Comparison of ENCODE assay signal across 1 cellular context in genomic region chr19:10653732-10654609, GRCh38.
A peak's percentile ranks its signal among the peaks of the same experiment; 100 is the strongest.
TF ChIP-seq lines count a peak whose summit lies in the region.

Gene ILF3 (plus strand): TSS chr19:10654346. CDS start chr19:10670606, 16,260 bp downstream.

TF ChIP-seq in HEK293, 187 proteins besides CTCF, POLR2A, EP300 and RAD21 (continued from another document):
- TF ChIP-seq ZSCAN5A (tag by site-specific recombination; IDR thresholded peaks at IDR 0.05), result peak; percentile 26; the same call in 1 of the 2 replicates
- peak; percentile 79 for TF ChIP-seq ZFP69B (tag by site-specific recombination; IDR thresholded peaks at IDR 0.05)
- TF ChIP-seq SALL2 (tag by site-specific recombination; IDR thresholded peaks at IDR 0.05; ENCODE audit: borderline replicate concordance), result no peak
- no peak for TF ChIP-seq ZNF776 (tag by site-specific recombination; IDR thresholded peaks at IDR 0.05; ENCODE audit: borderline replicate concordance)
- no peak for TF ChIP-seq ZNF654 (tag by site-specific recombination; IDR thresholded peaks at IDR 0.05; ENCODE audit: low read depth)
- TF ChIP-seq SP2 (tag by site-specific recombination; IDR thresholded peaks at IDR 0.05), result peak; percentile 95
- TF ChIP-seq ZNF707 (tag by site-specific recombination; IDR thresholded peaks at IDR 0.05), result no peak
- no peak for TF ChIP-seq ZNF768 (tag by site-specific recombination; IDR thresholded peaks at IDR 0.05)
- TF ChIP-seq ZNF341 (tag by site-specific recombination; IDR thresholded peaks at IDR 0.05; ENCODE audit: low read depth), result peak; percentile 63
- TF ChIP-seq MEIS1 (CRISPR knock-in tag; IDR thresholded peaks at IDR 0.05; ENCODE audit: borderline replicate concordance), result no peak
- no peak for TF ChIP-seq IKZF3 (tag by site-specific recombination; IDR thresholded peaks at IDR 0.05)
- no peak for TF ChIP-seq ZNF670 (tag by site-specific recombination; IDR thresholded peaks at IDR 0.05; ENCODE audit: low read depth)
- peak; percentile 91 for TF ChIP-seq INSM2 (tag by site-specific recombination; IDR thresholded peaks at IDR 0.05)
- TF ChIP-seq ZNF146 (tag by site-specific recombination; IDR thresholded peaks at IDR 0.05), result peak; percentile 68
- TF ChIP-seq ZFP41 (tag by site-specific recombination; IDR thresholded peaks at IDR 0.05; ENCODE audit: borderline replicate concordance), result no peak
- no peak for TF ChIP-seq ZNF155 (tag by site-specific recombination; IDR thresholded peaks at IDR 0.05)
- TF ChIP-seq ZBTB11 (tag by site-specific recombination; conservative IDR thresholded peaks at IDR 0.05; ENCODE audit: low read depth), result peak; percentile 52
- TF ChIP-seq ZNF394 (tag by site-specific recombination; IDR thresholded peaks at IDR 0.05; ENCODE audit: borderline replicate concordance), result peak; percentile 93
- TF ChIP-seq SCRT1 (tag by site-specific recombination; IDR thresholded peaks at IDR 0.05; ENCODE audit: borderline replicate concordance), result no peak
- 0 out of 2 replicates have a peak, but pooled peaks have one; percentile 38 for TF ChIP-seq BCL11B (tag by site-specific recombination; IDR thresholded peaks at IDR 0.05; ENCODE audit: low read depth)
- peak; percentile 78; the same call in 1 of the 2 replicates for TF ChIP-seq ZNF785 (tag by site-specific recombination; IDR thresholded peaks at IDR 0.05)
- TF ChIP-seq ZNF830 (tag by site-specific recombination; IDR thresholded peaks at IDR 0.05; ENCODE audit: low read depth), result no peak
- TF ChIP-seq ZNF391 (tag by site-specific recombination; IDR thresholded peaks at IDR 0.05; ENCODE audit: borderline replicate concordance, low read depth), result peak; percentile 89; the same call in 1 of the 2 replicates
- TF ChIP-seq WT1 (tag by site-specific recombination; IDR thresholded peaks at IDR 0.05), result peak; percentile 88
- TF ChIP-seq ZNF426 (tag by site-specific recombination; IDR thresholded peaks at IDR 0.05), result no peak
- peak; percentile 49; the same call in 1 of the 2 replicates for TF ChIP-seq PRDM6 (tag by site-specific recombination; IDR thresholded peaks at IDR 0.05)
- peak; percentile 83 for TF ChIP-seq ZNF513 (tag by site-specific recombination; IDR thresholded peaks at IDR 0.05)
- peak; percentile 45; the same call in 1 of the 2 replicates for TF ChIP-seq HIC1 (tag by site-specific recombination; IDR thresholded peaks at IDR 0.05)
- peak; percentile 11; the same call in 1 of the 2 replicates for TF ChIP-seq ZNF266 (tag by site-specific recombination; IDR thresholded peaks at IDR 0.05; ENCODE audit: low read depth)
- no peak for TF ChIP-seq ZIC2 (tag by site-specific recombination; IDR thresholded peaks at IDR 0.05)
- no peak for TF ChIP-seq ZNF184 (tag by site-specific recombination; IDR thresholded peaks at IDR 0.05)
- TF ChIP-seq ZNF664 (tag by site-specific recombination; IDR thresholded peaks at IDR 0.05), result peak; percentile 51
- no peak for TF ChIP-seq ZNF544 (tag by site-specific recombination; IDR thresholded peaks at IDR 0.05)
- no peak for TF ChIP-seq AEBP2 (tag by site-specific recombination; IDR thresholded peaks at IDR 0.05; ENCODE audit: borderline replicate concordance)
- no peak for TF ChIP-seq ZBTB48 (tag by site-specific recombination; IDR thresholded peaks at IDR 0.05)
- TF ChIP-seq ELK4 (IDR thresholded peaks at IDR 0.05; ENCODE audit: borderline replicate concordance, low read depth, low read length), result no peak
- TF ChIP-seq ZNF335 (tag by site-specific recombination; conservative IDR thresholded peaks at IDR 0.05), result peak; percentile 84
- TF ChIP-seq ZNF354C (tag by site-specific recombination; IDR thresholded peaks at IDR 0.05; ENCODE audit: borderline replicate concordance, low read depth), result no peak
- no peak for TF ChIP-seq ZNF488 (tag by site-specific recombination; IDR thresholded peaks at IDR 0.05)
- TF ChIP-seq ZNF48 (tag by site-specific recombination; IDR thresholded peaks at IDR 0.05), result no peak
- TF ChIP-seq ZBTB10 (tag by site-specific recombination; IDR thresholded peaks at IDR 0.05), result peak; percentile 85
